Comparison of ENCODE assay signal across 1 cellular context in genomic region chr10:62027841-62028501, GRCh38.
TF ChIP-seq lines count a peak whose summit lies in the region.

No MANE protein-coding gene starts in this region.

TF ChIP-seq in HepG2, 621 proteins besides CTCF, POLR2A, EP300 and RAD21 (continued from another document and continues in another):
- TF ChIP-seq ZNF318 (CRISPR knock-in tag; IDR thresholded peaks at IDR 0.05) (no peak), ADNP (CRISPR knock-in tag; IDR thresholded peaks at IDR 0.05) (no peak), CEBPB (IDR thresholded peaks at IDR 0.05; ENCODE audit: borderline replicate concordance, low read depth, low read length) (peak; percentile 73), ATM (IDR thresholded peaks at IDR 0.05; ENCODE audit: borderline replicate concordance) (no peak), DRAP1 (CRISPR knock-in tag; IDR thresholded peaks at IDR 0.05) (no peak), ZNF383 (CRISPR knock-in tag; IDR thresholded peaks at IDR 0.05; ENCODE audit: borderline replicate concordance) (no peak), HMGXB3 (CRISPR knock-in tag; IDR thresholded peaks at IDR 0.05; ENCODE audit: borderline replicate concordance) (no peak), SOX6 (IDR thresholded peaks at IDR 0.05) (no peak), SOX6 (CRISPR knock-in tag; IDR thresholded peaks at IDR 0.05) (peak; percentile 49), FOXK1 (CRISPR knock-in tag; IDR thresholded peaks at IDR 0.05; ENCODE audit: borderline replicate concordance, low read depth) (no peak), ARID5B (CRISPR knock-in tag; IDR thresholded peaks at IDR 0.05) (peak; percentile 67), BCL6 (CRISPR knock-in tag; IDR thresholded peaks at IDR 0.05) (0 out of 2 replicates have a peak, but pooled peaks have one; percentile 10), ATF6 (CRISPR knock-in tag; conservative IDR thresholded peaks at IDR 0.05) (no peak), MBNL3 (CRISPR knock-in tag; conservative IDR thresholded peaks at IDR 0.05) (no peak), ELF3 (CRISPR knock-in tag; IDR thresholded peaks at IDR 0.05) (no peak), JUND (CRISPR knock-in tag; IDR thresholded peaks at IDR 0.05) (0 out of 2 replicates have a peak, but pooled peaks have one; percentile 58), ZMYM2 (CRISPR knock-in tag; IDR thresholded peaks at IDR 0.05) (no peak), ZNF841 (CRISPR knock-in tag; IDR thresholded peaks at IDR 0.05; ENCODE audit: borderline replicate concordance) (no peak), MLLT10 (CRISPR knock-in tag; IDR thresholded peaks at IDR 0.05) (no peak), ZBTB21 (CRISPR knock-in tag; IDR thresholded peaks at IDR 0.05) (no peak), SP140L (CRISPR knock-in tag; IDR thresholded peaks at IDR 0.05; ENCODE audit: borderline replicate concordance) (no peak), ZNF569 (CRISPR knock-in tag; IDR thresholded peaks at IDR 0.05; ENCODE audit: borderline replicate concordance) (no peak), NCOA5 (CRISPR knock-in tag; IDR thresholded peaks at IDR 0.05) (no peak), PAXIP1 (CRISPR knock-in tag; conservative IDR thresholded peaks at IDR 0.05) (0 out of 2 replicates have a peak, but pooled peaks have one; percentile 44), SETDB1 (CRISPR knock-in tag; IDR thresholded peaks at IDR 0.05; ENCODE audit: borderline replicate concordance) (no peak), EED (CRISPR knock-in tag; IDR thresholded peaks at IDR 0.05) (no peak)
